In the genomic region with DNA sequence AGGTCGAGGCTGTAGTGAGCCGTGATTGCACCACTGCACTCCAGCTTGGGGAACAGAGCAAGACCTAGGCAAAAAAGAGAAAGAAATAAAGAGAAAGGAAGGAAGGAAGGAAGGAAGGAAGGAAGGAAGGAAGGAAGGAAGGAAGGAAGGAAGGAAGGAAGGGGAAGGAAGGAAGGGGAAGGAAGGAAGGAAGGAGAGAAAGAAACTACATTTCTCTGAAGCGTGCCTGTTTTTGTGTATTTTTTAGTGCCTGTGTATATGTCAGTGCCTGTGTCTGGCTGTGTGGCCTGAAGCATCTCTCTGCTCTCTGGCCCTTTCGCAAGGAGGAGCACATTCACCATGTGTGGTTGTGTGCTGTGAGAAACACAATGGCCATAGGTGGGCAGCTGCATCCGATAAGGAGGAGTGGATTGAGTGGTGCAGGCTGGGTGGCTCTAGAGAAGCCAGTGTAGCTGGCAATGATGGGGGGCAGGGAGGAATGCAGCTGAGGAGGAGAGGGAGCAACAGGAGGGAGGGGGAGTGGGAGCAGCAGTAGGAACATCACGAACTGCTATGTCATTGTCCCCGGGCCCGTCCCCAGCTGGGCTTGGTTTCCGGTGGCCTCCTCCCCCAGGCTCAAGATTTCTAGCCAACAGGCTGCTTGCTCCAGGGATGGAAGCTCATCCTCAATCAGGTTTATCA, we compare ENCODE assay signal across 1 cellular context.
A peak's percentile ranks its signal among the peaks of the same experiment; 100 is the strongest.
TF ChIP-seq lines count a peak whose summit lies in the region.

No MANE protein-coding gene starts in this region.

TF ChIP-seq in WTC11, 78 proteins besides CTCF, POLR2A, EP300 and RAD21 (continued from another document):
- TF ChIP-seq, protein P1, sequence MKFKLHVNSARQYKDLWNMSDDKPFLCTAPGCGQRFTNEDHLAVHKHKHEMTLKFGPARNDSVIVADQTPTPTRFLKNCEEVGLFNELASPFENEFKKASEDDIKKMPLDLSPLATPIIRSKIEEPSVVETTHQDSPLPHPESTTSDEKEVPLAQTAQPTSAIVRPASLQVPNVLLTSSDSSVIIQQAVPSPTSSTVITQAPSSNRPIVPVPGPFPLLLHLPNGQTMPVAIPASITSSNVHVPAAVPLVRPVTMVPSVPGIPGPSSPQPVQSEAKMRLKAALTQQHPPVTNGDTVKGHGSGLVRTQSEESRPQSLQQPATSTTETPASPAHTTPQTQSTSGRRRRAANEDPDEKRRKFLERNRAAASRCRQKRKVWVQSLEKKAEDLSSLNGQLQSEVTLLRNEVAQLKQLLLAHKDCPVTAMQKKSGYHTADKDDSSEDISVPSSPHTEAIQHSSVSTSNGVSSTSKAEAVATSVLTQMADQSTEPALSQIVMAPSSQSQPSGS (CRISPR knock-in tag; IDR thresholded peaks at IDR 0.05; ENCODE audit: borderline replicate concordance, low read depth), result no peak
- TF ChIP-seq ZNF512 (CRISPR knock-in tag; IDR thresholded peaks at IDR 0.05; ENCODE audit: borderline replicate concordance) (0 out of 2 replicates have a peak, but pooled peaks have one; percentile 58), NFE2L1 (CRISPR knock-in tag; IDR thresholded peaks at IDR 0.05) (peak; percentile 90; the same call in 1 of the 2 replicates), AR (CRISPR knock-in tag; IDR thresholded peaks at IDR 0.05) (no peak), ETV6 (CRISPR knock-in tag; IDR thresholded peaks at IDR 0.05) (peak; percentile 54; the same call in 1 of the 2 replicates), RELA (CRISPR knock-in tag; IDR thresholded peaks at IDR 0.05; ENCODE audit: borderline replicate concordance) (no peak), E2F5 (CRISPR knock-in tag; IDR thresholded peaks at IDR 0.05) (no peak), SOX15 (CRISPR knock-in tag; IDR thresholded peaks at IDR 0.05) (no peak), TEAD4 (CRISPR knock-in tag; IDR thresholded peaks at IDR 0.05) (no peak)
- TF ChIP-seq, protein P2, sequence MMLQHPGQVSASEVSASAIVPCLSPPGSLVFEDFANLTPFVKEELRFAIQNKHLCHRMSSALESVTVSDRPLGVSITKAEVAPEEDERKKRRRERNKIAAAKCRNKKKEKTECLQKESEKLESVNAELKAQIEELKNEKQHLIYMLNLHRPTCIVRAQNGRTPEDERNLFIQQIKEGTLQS (CRISPR knock-in tag; conservative IDR thresholded peaks at IDR 0.05), result no peak
